Comparison of ENCODE assay signal across 1 cellular context in genomic region chr11:118435893-118436624, GRCh38.
TF ChIP-seq lines count a peak whose summit lies in the region.

Gene KMT2A (plus strand): TSS chr11:118436492. CDS start chr11:118436513, 21 bp downstream.

TF ChIP-seq in GM12878, 131 proteins besides CTCF, POLR2A, EP300 and RAD21 (continued from another document):
- no peak for TF ChIP-seq PKNOX1 (IDR thresholded peaks at IDR 0.05)
- no peak for TF ChIP-seq NFXL1 (IDR thresholded peaks at IDR 0.05; ENCODE audit: borderline replicate concordance)
